ENCODE assay signal across 1 cellular context in the genomic region with DNA sequence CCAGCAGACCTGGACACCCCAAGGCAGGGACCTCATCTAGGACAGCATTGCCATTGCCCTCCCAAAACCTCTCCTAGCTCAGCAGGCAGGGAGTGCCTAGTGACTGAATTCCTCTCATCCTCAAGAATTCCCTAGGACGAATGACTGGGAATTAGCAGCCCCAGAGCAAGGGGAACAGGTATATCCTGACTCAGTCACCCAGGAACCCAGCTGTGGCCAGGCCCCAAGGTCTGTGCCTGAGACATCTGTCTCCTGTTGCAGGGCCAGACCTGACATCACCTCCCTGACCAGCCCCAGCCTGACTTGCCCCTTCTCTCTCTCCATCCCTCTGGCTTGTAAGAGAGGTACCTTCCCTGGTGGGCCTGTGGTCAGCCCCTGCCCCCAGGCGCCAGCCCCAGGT.
TF ChIP-seq lines count a peak whose summit lies in the region.

No MANE protein-coding gene starts in this region.

TF ChIP-seq in GM12878, 131 proteins besides CTCF, POLR2A, EP300 and RAD21:
- TF ChIP-seq RELA (IDR thresholded peaks at IDR 0.05; ENCODE audit: borderline replicate concordance, partially characterized antibody) (no peak), DPF2 (IDR thresholded peaks at IDR 0.05) (no peak), YY1 (IDR thresholded peaks at IDR 0.05; ENCODE audit: low read depth, low read length) (no peak)
- TF ChIP-seq, protein P1, sequence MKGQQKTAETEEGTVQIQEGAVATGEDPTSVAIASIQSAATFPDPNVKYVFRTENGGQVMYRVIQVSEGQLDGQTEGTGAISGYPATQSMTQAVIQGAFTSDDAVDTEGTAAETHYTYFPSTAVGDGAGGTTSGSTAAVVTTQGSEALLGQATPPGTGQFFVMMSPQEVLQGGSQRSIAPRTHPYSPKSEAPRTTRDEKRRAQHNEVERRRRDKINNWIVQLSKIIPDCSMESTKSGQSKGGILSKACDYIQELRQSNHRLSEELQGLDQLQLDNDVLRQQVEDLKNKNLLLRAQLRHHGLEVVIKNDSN (IDR thresholded peaks at IDR 0.05; ENCODE audit: borderline replicate concordance, extremely low read length, insufficient read depth, low read depth, low read length): no peak
